In genomic region chr4:79467246-79467932, GRCh38 we compare ENCODE assay signal across 30 cellular contexts. TPM values are rescaled to one million over a fixed set of nuclear protein-coding genes. Genes with fewer than 3 reads are reported as not detected.
A peak's percentile ranks its signal among the peaks of the same experiment; 100 is the strongest.
DNase-seq lines count a peak whose midpoint lies in the region; ATAC-seq, FAIRE-seq and TF ChIP-seq lines count a peak whose summit lies in the region.
"Had no signal": no experiment of that assay in that cellular context is flagged by ENCODE, and none has a peak within 500 bp of the region (broad histone marks: within the 10 kb centered on the region; RNA-seq: fewer than 3 reads in every experiment).

No MANE protein-coding gene starts in this region.

- H2BK5ac ChIP-seq in H9 (ENCODE audit: insufficient read length, low read length): no peak overlapping the region

- no peaks in the 10 kb centered on the region for H3K79me1 ChIP-seq in H9 (ENCODE audit: insufficient read depth, low read depth, low read length, poor library complexity, severe bottlenecking)

- H2AFZ ChIP-seq in SK-N-SH (ENCODE audit: low read depth): no peak overlapping the region
- H2AFZ ChIP-seq in H9 (ENCODE audit: low read length): no peak overlapping the region

- H3K23me2 ChIP-seq in H9 (ENCODE audit: insufficient read length, low read depth, low read length, poor library complexity, severe bottlenecking): no peaks in the 10 kb centered on the region

- TF ChIP-seq RAD21 in SK-N-SH (IDR thresholded peaks at IDR 0.05; ENCODE audit: low read length): no peak

- no peaks in the 10 kb centered on the region for H3F3A ChIP-seq in SK-N-SH (replicated peaks; ENCODE audit: insufficient read depth)

- H3K23ac ChIP-seq in H9 (ENCODE audit: insufficient read length, low read depth, low read length): no peak overlapping the region

- H3K4me1 ChIP-seq in SK-N-SH (ENCODE audit: control insufficient read depth in 1 of 2, insufficient read depth in 2 of 2, low read depth in 1 of 2, low read length in 1 of 2) (no peaks in the 10 kb centered on the region; a peak in 1 of 4 replicates), H9 (ENCODE audit: insufficient read depth, low read length) (no peaks in the 10 kb centered on the region)
- H3K4me1 ChIP-seq: A549, BLaER1 had no signal

- no peak overlapping the region for H2AK5ac ChIP-seq in H9 (ENCODE audit: insufficient read length, low read length)

- H3K9ac ChIP-seq in SK-N-SH (no peak overlapping the region), H9 (ENCODE audit: extremely low read depth, insufficient read length, low read length) (no peak overlapping the region)
- H3K9ac ChIP-seq: BLaER1 had no signal

- H3K4me1 Mint-ChIP-seq in H9: peaks cover 2 to 13% of the 10 kb centered on the region in 2 experiments
- H3K4me1 Mint-ChIP-seq: IgD-negative memory B cell, immature natural killer cell had no signal

- H2BK15ac ChIP-seq in H9 (ENCODE audit: low read depth, low read length): no peak overlapping the region

- ATAC-seq in SK-N-SH treated with all-trans-retinoic acid at 6 μM for 48 hours (peak; percentile 63), HG03571 (IDR thresholded peaks at IDR 0.05; ENCODE audit: unreplicated experiment) (no peak)
- ATAC-seq: A549 had no signal

- no peak for TF ChIP-seq CTCF in SK-N-SH (IDR thresholded peaks at IDR 0.05)
- TF ChIP-seq CTCF in bronchial epithelial cell (IDR thresholded peaks at IDR 0.05; ENCODE audit: insufficient read depth, low read length, severe bottlenecking): no peak
- TF ChIP-seq CTCF in fibroblast of villous mesenchyme (IDR thresholded peaks at IDR 0.05; ENCODE audit: insufficient read depth, low read depth, low read length): no peak
- no peak for TF ChIP-seq CTCF in H9 (conservative IDR thresholded peaks at IDR 0.05)

- H3K9me3 ChIP-seq in SK-N-SH: no peaks in the 10 kb centered on the region
- no peaks in the 10 kb centered on the region for H3K9me3 ChIP-seq in H9 (ENCODE audit: control insufficient read depth, low read depth, low read length)
- H3K9me3 ChIP-seq: A549, BLaER1 had no signal

- FAIRE-seq in bronchial epithelial cell (lab: Jason Lieb, UNC): no peak
- FAIRE-seq: A549, GM18507 had no signal

- H3K79me2 ChIP-seq in SK-N-SH (ENCODE audit: insufficient read depth) (no peaks in the 10 kb centered on the region), H9 (ENCODE audit: insufficient read depth, low read length) (no peaks in the 10 kb centered on the region)

- H2BK120ac ChIP-seq in H9 (ENCODE audit: low read depth, low read length, poor library complexity, severe bottlenecking): no peak overlapping the region

- no peak overlapping the region for H3K4me3 Mint-ChIP-seq in H9
- H3K4me3 Mint-ChIP-seq: activated naive CD4-positive, alpha-beta T cell treated with anti-CD3 and anti-CD28 coated beads for 36 hours; activated T-cell treated with anti-CD3 and anti-CD28 coated beads, Interleukin-2, amount 50 U/mL, for 24 hours; IgD-negative memory B cell; immature natural killer cell; T-helper 2 cell treated with Interferon-gamma antibody and Interleukin-4, amounts not matched to agents 5 μg/mL and 100 μg/mL, for 36 hours had no signal

- H4K20me1 ChIP-seq in SK-N-SH (ENCODE audit: insufficient read depth) (no peaks in the 10 kb centered on the region), H9 (ENCODE audit: control insufficient read depth, insufficient read depth, insufficient read length) (no peaks in the 10 kb centered on the region)
- H4K20me1 ChIP-seq: BLaER1 had no signal

- no peak for TF ChIP-seq EP300 in SK-N-SH (IDR thresholded peaks at IDR 0.05; ENCODE audit: borderline replicate concordance in 1 of 2, low read depth in 1 of 2, low read length in 1 of 2)

- no peak overlapping the region for H4K8ac ChIP-seq in H9 (replicated peaks; ENCODE audit: insufficient read length, low read depth, low read length)

- H3K18ac ChIP-seq in H9 (ENCODE audit: insufficient read length, low read depth, low read length): no peak overlapping the region

- no peak overlapping the region for H3T11ph ChIP-seq in H9 (ENCODE audit: low read length)

- H3K9me2 ChIP-seq in SK-N-SH: no peaks in the 10 kb centered on the region

- H3K27ac ChIP-seq in SK-N-SH (ENCODE audit: low read depth in 2 of 2, low read length in 1 of 2) (no peak overlapping the region), H9 (ENCODE audit: insufficient read length, low read depth, low read length) (no peak overlapping the region)
- H3K27ac ChIP-seq: A549, BLaER1, SK-N-MC had no signal

- no peaks in the 10 kb centered on the region for H3K36me3 Mint-ChIP-seq in H9 (ENCODE audit: insufficient read depth in 1 of 3, low read depth in 3 of 3)
- H3K36me3 Mint-ChIP-seq: IgD-negative memory B cell, immature natural killer cell had no signal

- POLR2A ChIA-PET in SK-N-SH (lab: Yijun Ruan, JAX): no interaction called here

- DNase-seq in SK-N-SH (no peak), bronchial epithelial cell (ENCODE audit: low read depth) (peak; percentile 0), fibroblast of villous mesenchyme (ENCODE audit: low read depth) (peak; percentile 3), amniotic stem cell (lab: John Stamatoyannopoulos, UW) (no peak), SK-N-DZ (ENCODE audit: low spot score) (no peak), H9 (no peak)
- DNase-seq: activated naive CD4-positive, alpha-beta T cell treated with anti-CD3 and anti-CD28 coated beads for 36 hours; activated T-cell treated with anti-CD3 and anti-CD28 coated beads, Interleukin-2, amount 50 U/mL, for 24 hours; anterior cingulate cortex; Calu3; effector CD8-positive, alpha-beta T cell; immature natural killer cell; MM.1S; NCI-H1694; NCI-H226; stimulated activated CD4-positive, alpha-beta T cell treated with anti-CD3 and anti-CD28 coated beads, Interleukin-12 subunit alpha, Interleukin-12 subunit beta, amount 100 ng/mL, for 4 hours; stimulated activated CD8-positive, alpha-beta memory T cell treated with anti-CD3 and anti-CD28 coated beads, Interleukin-4, amount 100 ng/mL, for 48 hours had no signal

- H3K36me3 ChIP-seq in SK-N-SH (replicated peaks in 1 of 2; ENCODE audit: control insufficient read depth in 1 of 2, insufficient read depth in 2 of 2, low read length in 1 of 2) (no peaks in the 10 kb centered on the region), bronchial epithelial cell (ENCODE audit: control insufficient read depth, insufficient read depth, low read length) (no peaks in the 10 kb centered on the region)
- H3K36me3 ChIP-seq: BLaER1 had no signal

- H3K9me3 Mint-ChIP-seq in H9: no peaks in the 10 kb centered on the region
- H3K9me3 Mint-ChIP-seq: activated naive CD4-positive, alpha-beta T cell treated with anti-CD3 and anti-CD28 coated beads for 36 hours; activated T-cell treated with anti-CD3 and anti-CD28 coated beads, Interleukin-2, amount 50 U/mL, for 24 hours; T-helper 2 cell treated with Interferon-gamma antibody and Interleukin-4, amounts not matched to agents 5 μg/mL and 100 μg/mL, for 36 hours had no signal

- no peak overlapping the region for H3K56ac ChIP-seq in H9 (ENCODE audit: insufficient read length, low read depth, low read length)

- no peak overlapping the region for H2BK20ac ChIP-seq in H9 (ENCODE audit: low read depth, low read length, poor library complexity, severe bottlenecking)

- H3K4me3 ChIP-seq in SK-N-SH (ENCODE audit: low read depth in 2 of 2, low read length in 1 of 2) (no peak overlapping the region), bronchial epithelial cell (ENCODE audit: low read depth, low read length) (no peak overlapping the region), fibroblast of villous mesenchyme (ENCODE audit: low read depth, low read length) (no peak overlapping the region)
- H3K4me3 ChIP-seq: A549, BLaER1, SK-N-MC had no signal

- no peaks in the 10 kb centered on the region for H3K27me3 Mint-ChIP-seq in H9 (ENCODE audit: low read depth)
- H3K27me3 Mint-ChIP-seq: activated T-cell treated with anti-CD3 and anti-CD28 coated beads, Interleukin-2, amount 50 U/mL, for 24 hours had no signal

- H3K27ac Mint-ChIP-seq in H9: no peak overlapping the region
- H3K27ac Mint-ChIP-seq: activated naive CD4-positive, alpha-beta T cell treated with anti-CD3 and anti-CD28 coated beads for 36 hours; activated T-cell treated with anti-CD3 and anti-CD28 coated beads, Interleukin-2, amount 50 U/mL, for 24 hours; immature natural killer cell; T-helper 2 cell treated with Interferon-gamma antibody and Interleukin-4, amounts not matched to agents 5 μg/mL and 100 μg/mL, for 36 hours had no signal

- H3K27me3 ChIP-seq in SK-N-SH (ENCODE audit: insufficient read depth) (no peaks in the 10 kb centered on the region), bronchial epithelial cell (ENCODE audit: control insufficient read depth, insufficient read depth, low read length) (no peaks in the 10 kb centered on the region), H9 (ENCODE audit: insufficient read depth, low read length) (no peaks in the 10 kb centered on the region)
- H3K27me3 ChIP-seq: BLaER1 had no signal

- H4K5ac ChIP-seq in H9 (ENCODE audit: insufficient read length, low read depth, low read length): no peak overlapping the region

- no peak overlapping the region for H3K14ac ChIP-seq in H9 (ENCODE audit: insufficient read depth, low read length)

- no peak overlapping the region for H4K91ac ChIP-seq in H9 (ENCODE audit: insufficient read length, low read depth, low read length)

- H2BK12ac ChIP-seq in H9 (ENCODE audit: insufficient read length, low read depth, low read length): no peak overlapping the region

- H3K4me2 ChIP-seq in SK-N-SH (no peak overlapping the region), H9 (ENCODE audit: insufficient read depth, insufficient read length, low read length) (no peak overlapping the region)
- H3K4me2 ChIP-seq: A549, BLaER1 had no signal

- CTCF ChIA-PET in SK-N-SH (lab: Yijun Ruan, JAX): no interaction called here

- H3K4ac ChIP-seq in H9 (ENCODE audit: low read depth, low read length): no peak overlapping the region

TF ChIP-seq in SK-N-SH treated with all-trans-retinoic acid at 6 μM for 48 hours, 23 proteins besides CTCF, POLR2A, EP300 and RAD21 (continues in another document):
- no peak for TF ChIP-seq TOX (CRISPR knock-in tag; IDR thresholded peaks at IDR 0.05; ENCODE audit: borderline replicate concordance)

TF ChIP-seq in SK-N-SH, 30 proteins besides CTCF, POLR2A, EP300 and RAD21 (continues in another document):
- TF ChIP-seq TEAD4 (IDR thresholded peaks at IDR 0.05; ENCODE audit: borderline replicate concordance, insufficient read depth) (no peak), GABPA (IDR thresholded peaks at IDR 0.05; ENCODE audit: low read depth) (no peak), FOSL2 (IDR thresholded peaks at IDR 0.05; ENCODE audit: borderline replicate concordance, low read depth) (no peak), TAF1 (IDR thresholded peaks at IDR 0.05; ENCODE audit: borderline replicate concordance, low read depth, low read length) (no peak), POLR2AphosphoS5 (IDR thresholded peaks at IDR 0.05; ENCODE audit: low read depth, low read length) (no peak), RXRA (IDR thresholded peaks at IDR 0.05; ENCODE audit: borderline replicate concordance, low read depth) (no peak)

RNA-seq across cellular contexts. Expression of gene GK2, which starts 59.4 kb away (rescaled TPM):
- not detected in 2 replicates for polyA plus RNA-seq in SK-N-SH (2012; rRNA removed)
- polyA plus RNA-seq in SK-N-SH (2012; cell fraction: cytosol; rRNA removed): not detected in 2 replicates
- polyA plus RNA-seq in SK-N-SH (2012; cell fraction: nucleus; rRNA removed): not detected in 2 replicates
- not detected in 2 replicates for total RNA-seq in bronchial epithelial cell
- total RNA-seq in fibroblast of villous mesenchyme: under 0.01 TPM in 1 of 2 replicates, not detected in the other
- not detected in 2 replicates for polyA plus RNA-seq in SK-N-DZ (2014; cell fraction: cytosol; rRNA removed)
- polyA plus RNA-seq in SK-N-DZ (2014; cell fraction: nucleus; rRNA removed): not detected in 2 replicates
- not detected in 2 replicates for total RNA-seq in H9 (2021)
- total RNA-seq: activated naive CD4-positive, alpha-beta T cell treated with anti-CD3 and anti-CD28 coated beads for 36 hours; Calu3; chondrocyte; lower leg skin; RPMI7951; subcutaneous adipose tissue; urinary bladder had no signal
- polyA plus RNA-seq: A549, IgD-negative memory B cell, immature natural killer cell, urinary bladder had no signal

Comparison
In these comparisons a context has a peak if more than half of its experiments do, and no peak if none do; other contexts are left out.
1. DNase-seq: peak in bronchial epithelial cell (single experiment) and fibroblast of villous mesenchyme (single experiment); none in SK-N-SH (single experiment), amniotic stem cell (single experiment), SK-N-DZ (single experiment) and H9 (single experiment).